Comparison of ENCODE assay signal across 20 cellular contexts in genomic region chr1:29555043-29555620, GRCh38.
DNase-seq lines count a peak whose midpoint lies in the region; ATAC-seq and TF ChIP-seq lines count a peak whose summit lies in the region.
"Had no signal": no experiment of that assay in that cellular context is flagged by ENCODE, and none has a peak within 500 bp of the region (broad histone marks: within the 10 kb centered on the region; RNA-seq: fewer than 3 reads in every experiment).

No MANE protein-coding gene starts in this region.

- no peak overlapping the region for H3K4me3 Mint-ChIP-seq in activated CD8-positive, alpha-beta memory T cell treated with anti-CD3 and anti-CD28 coated beads, Interleukin-2, amount 10 ng/mL, durations not matched to agents 7 days and 5 days
- H3K4me3 Mint-ChIP-seq: CD14-positive monocyte; CD8-positive, alpha-beta memory T cell had no signal

- no peaks in the 10 kb centered on the region for H3K36me3 Mint-ChIP-seq in activated CD8-positive, alpha-beta memory T cell treated with anti-CD3 and anti-CD28 coated beads, Interleukin-2, amount 10 ng/mL, durations not matched to agents 7 days and 5 days
- H3K36me3 Mint-ChIP-seq: CD14-positive monocyte; CD8-positive, alpha-beta memory T cell had no signal

- DNase-seq in activated CD8-positive, alpha-beta memory T cell treated with anti-CD3 and anti-CD28 coated beads, Interleukin-2, amount 50 U/mL, for 48 hours: peak; percentile 36
- no peak for DNase-seq in activated CD8-positive, alpha-beta memory T cell treated with anti-CD3 and anti-CD28 coated beads, Interleukin-2, amount 10 ng/mL, durations not matched to agents 7 days and 5 days
- DNase-seq in islet precursor cell: peak; percentile 28
- peak; percentile 35 for DNase-seq in sigmoid colon
- no peak for DNase-seq in ovary
- DNase-seq in CD1c-positive myeloid dendritic cell (ENCODE audit: extremely low spot score): no peak
- no peak for DNase-seq in amygdala (lab: John Stamatoyannopoulos, UW)
- DNase-seq: CD8-positive, alpha-beta memory T cell; COR-L47; DMS 273 treated with DMSO at 0.1 percent for 48 hours; DMS53; DND-41; EL had no signal

- no peaks in the 10 kb centered on the region for H3K9me3 Mint-ChIP-seq in activated CD8-positive, alpha-beta memory T cell treated with anti-CD3 and anti-CD28 coated beads, Interleukin-2, amount 10 ng/mL, durations not matched to agents 7 days and 5 days (ENCODE audit: low read depth)

- no peak for TF ChIP-seq EP300 in sigmoid colon (IDR thresholded peaks at IDR 0.05)
- TF ChIP-seq EP300 in ovary (IDR thresholded peaks at IDR 0.05): no peak

- no peaks in the 10 kb centered on the region for H3K36me3 ChIP-seq in sigmoid colon
- no peaks in the 10 kb centered on the region for H3K36me3 ChIP-seq in ovary
- H3K36me3 ChIP-seq: BLaER1, HAP-1 had no signal

- WGBS in sigmoid colon, 2 donors: 52 to 80% methylated on average over 10 of the region's 10 CpGs
- WGBS in ovary, 3 donors: 76 to 84% (median 82%) methylated on average over 10 of the region's 10 CpGs

- no peak overlapping the region for H3K27ac Mint-ChIP-seq in activated CD8-positive, alpha-beta memory T cell treated with anti-CD3 and anti-CD28 coated beads, Interleukin-2, amount 10 ng/mL, durations not matched to agents 7 days and 5 days
- H3K27ac Mint-ChIP-seq: CD14-positive monocyte; CD8-positive, alpha-beta memory T cell had no signal

- H3K4me3 ChIP-seq in sigmoid colon (no peak overlapping the region), ovary (no peak overlapping the region)
- H3K4me3 ChIP-seq: A549, BLaER1, GM12878, HAP-1 had no signal

- ATAC-seq in activated CD8-positive, alpha-beta memory T cell treated with anti-CD3 and anti-CD28 coated beads, Interleukin-2, amount 10 ng/mL, durations not matched to agents 7 days and 5 days: no peak
- ATAC-seq: A549, GM12878, HepG2 had no signal

- TF ChIP-seq CTCF in sigmoid colon (IDR thresholded peaks at IDR 0.05): no peak
- TF ChIP-seq CTCF in ovary (IDR thresholded peaks at IDR 0.05): no peak

- H3K9me3 ChIP-seq in sigmoid colon (no peaks in the 10 kb centered on the region), ovary (no peaks in the 10 kb centered on the region)
- H3K9me3 ChIP-seq: A549, BLaER1, HAP-1 had no signal

- H3K27me3 Mint-ChIP-seq in activated CD8-positive, alpha-beta memory T cell treated with anti-CD3 and anti-CD28 coated beads, Interleukin-2, amount 10 ng/mL, durations not matched to agents 7 days and 5 days: no peaks in the 10 kb centered on the region

- peaks cover 0 to 5% (median 0%) of the 10 kb centered on the region in 3 donors for H3K27me3 ChIP-seq in sigmoid colon
- no peaks in the 10 kb centered on the region for H3K27me3 ChIP-seq in ovary
- H3K27me3 ChIP-seq: BLaER1 had no signal

- no peaks in the 10 kb centered on the region for H3K4me1 Mint-ChIP-seq in activated CD8-positive, alpha-beta memory T cell treated with anti-CD3 and anti-CD28 coated beads, Interleukin-2, amount 10 ng/mL, durations not matched to agents 7 days and 5 days
- H3K4me1 Mint-ChIP-seq: CD14-positive monocyte; CD8-positive, alpha-beta memory T cell had no signal

- no peaks in the 10 kb centered on the region for H3K4me1 ChIP-seq in sigmoid colon
- no peaks in the 10 kb centered on the region for H3K4me1 ChIP-seq in ovary (ENCODE audit: insufficient read depth)
- H3K4me1 ChIP-seq: A549, BLaER1, HAP-1 had no signal

- intact Hi-C loops in sigmoid colon (cut with DNase I): no loop called here
- intact Hi-C loops in ovary (cut with DNase I): no loop called here

- CTCF ChIA-PET in activated CD8-positive, alpha-beta memory T cell treated with anti-CD3 and anti-CD28 coated beads, Interleukin-2, amount 10 ng/mL, durations not matched to agents 7 days and 5 days (lab: Charles Lee): no interaction called here

- no peak for TF ChIP-seq POLR2A in sigmoid colon (IDR thresholded peaks at IDR 0.05)
- no peak for TF ChIP-seq POLR2A in ovary (IDR thresholded peaks at IDR 0.05)

- H3K27ac ChIP-seq in sigmoid colon (no peak overlapping the region), ovary (no peak overlapping the region)
- H3K27ac ChIP-seq: 22Rv1, A549, BLaER1 had no signal

Comparison
In these comparisons a context has a peak if more than half of its experiments do, and no peak if none do; other contexts are left out.
1. DNase-seq: peak in activated CD8-positive, alpha-beta memory T cell treated with anti-CD3 and anti-CD28 coated beads, Interleukin-2, amount 50 U/mL, for 48 hours (single experiment), islet precursor cell (single experiment) and sigmoid colon (single experiment); none in activated CD8-positive, alpha-beta memory T cell treated with anti-CD3 and anti-CD28 coated beads, Interleukin-2, amount 10 ng/mL, durations not matched to agents 7 days and 5 days (single experiment), ovary (0 of 5), CD1c-positive myeloid dendritic cell (single experiment) and amygdala (0 of 56).